In genomic region chrX:24655679-24656078, GRCh38 we compare ENCODE assay signal across 2 cellular contexts. TPM values are rescaled to one million over a fixed set of nuclear protein-coding genes. Genes with fewer than 3 reads are reported as not detected.
"Had no signal": no experiment of that assay in that cellular context is flagged by ENCODE, and none has a peak within 500 bp of the region (broad histone marks: within the 10 kb centered on the region; RNA-seq: fewer than 3 reads in every experiment).

No MANE protein-coding gene starts in this region.

RNA-seq across cellular contexts. Expression of gene PCYT1B, which starts 8.5 kb away (rescaled TPM):
- total RNA-seq: natural killer cell treated with Interleukin-12 subunit alpha and Interleukin-12 subunit beta and Interleukin-15 and Interleukin-18, amount 100 ng/mL, for 72 hours had no signal
- polyA plus RNA-seq: naive thymus-derived CD4-positive, alpha-beta T cell had no signal
